10 cellular contexts compared by ENCODE assay signal in genomic region chr10:60717852-60718251, GRCh38.
DNase-seq lines count a peak whose midpoint lies in the region; ATAC-seq and TF ChIP-seq lines count a peak whose summit lies in the region.
"Had no signal": no experiment of that assay in that cellular context is flagged by ENCODE, and none has a peak within 500 bp of the region (broad histone marks: within the 10 kb centered on the region; RNA-seq: fewer than 3 reads in every experiment).

No MANE protein-coding gene starts in this region.

- DNase-seq in stimulated activated naive CD8-positive, alpha-beta T cell treated with anti-CD3 and anti-CD28 coated beads, Interleukin-15, amount 100 ng/mL, for 72 hours = no peak
- no peak for DNase-seq in stimulated activated naive CD8-positive, alpha-beta T cell treated with anti-CD3 and anti-CD28 coated beads, Interleukin-15, Interleukin-2, amounts not matched to agents 100 U/mL and 50 U/mL, for 24 hours
- DNase-seq in stimulated activated effector memory CD8-positive, alpha-beta T cell treated with anti-CD3 and anti-CD28 coated beads, Interleukin-12 subunit alpha, Interleukin-12 subunit beta, amount 100 ng/mL, for 72 hours (ENCODE audit: low spot score in 2 of 2) = no peak
- no peak for DNase-seq in activated effector memory CD4-positive, alpha-beta T cell treated with Interleukin-2 at 50 U/mL for 16 hours
- no peak for DNase-seq in cortex of kidney (lab: John Stamatoyannopoulos, UW)
- no peak for DNase-seq in effector CD8-positive, alpha-beta T cell (lab: John Stamatoyannopoulos, UW)
- DNase-seq: NCI-H1417 had no signal

- H3K4me3 ChIP-seq in HEK293 (ENCODE audit: low read depth, low read length) = no peak overlapping the region

- H3K9me3 ChIP-seq in HEK293 (ENCODE audit: control insufficient read depth, insufficient read depth, low read depth, low read length) = no peaks in the 10 kb centered on the region

- ATAC-seq in stimulated activated naive CD8-positive, alpha-beta T cell treated with anti-CD3 and anti-CD28 coated beads, Interleukin-15, amount 100 ng/mL, for 72 hours = peak; percentile 70
- ATAC-seq in stimulated activated naive CD8-positive, alpha-beta T cell treated with anti-CD3 and anti-CD28 coated beads, Interleukin-15, Interleukin-2, amounts not matched to agents 100 U/mL and 50 U/mL, for 24 hours = no peak
- ATAC-seq in HG03457 (IDR thresholded peaks at IDR 0.05; ENCODE audit: unreplicated experiment) = peak; percentile 60
- peak; percentile 58 for ATAC-seq in stimulated activated effector memory CD8-positive, alpha-beta T cell treated with anti-CD3 and anti-CD28 coated beads, Interleukin-12 subunit alpha, Interleukin-12 subunit beta, amount 100 ng/mL, for 72 hours
- ATAC-seq: left lobe of liver had no signal

- no peak for TF ChIP-seq CTCF in HEK293 (tag by site-specific recombination; IDR thresholded peaks at IDR 0.05)

- no peak overlapping the region for H3K4me3 Mint-ChIP-seq in stimulated activated naive CD8-positive, alpha-beta T cell treated with anti-CD3 and anti-CD28 coated beads, Interleukin-15, amount 100 ng/mL, for 72 hours
- no peak overlapping the region for H3K4me3 Mint-ChIP-seq in stimulated activated effector memory CD8-positive, alpha-beta T cell treated with anti-CD3 and anti-CD28 coated beads, Interleukin-12 subunit alpha, Interleukin-12 subunit beta, amount 100 ng/mL, for 72 hours

- no peaks in the 10 kb centered on the region for H3K36me3 ChIP-seq in HEK293 (ENCODE audit: control insufficient read depth in 2 of 2, insufficient read depth in 1 of 2, low read length in 2 of 2)

- H3K27me3 Mint-ChIP-seq in stimulated activated naive CD8-positive, alpha-beta T cell treated with anti-CD3 and anti-CD28 coated beads, Interleukin-15, amount 100 ng/mL, for 72 hours = no peaks in the 10 kb centered on the region

- no peak overlapping the region for H3K27ac ChIP-seq in HEK293 (ENCODE audit: extremely low read depth, low read depth, low read length)

- POLR2A ChIA-PET in HEK293 (lab: Yijun Ruan, JAX) = no interaction called here

- no peaks in the 10 kb centered on the region for H3K36me3 Mint-ChIP-seq in stimulated activated effector memory CD8-positive, alpha-beta T cell treated with anti-CD3 and anti-CD28 coated beads, Interleukin-12 subunit alpha, Interleukin-12 subunit beta, amount 100 ng/mL, for 72 hours

- no peaks in the 10 kb centered on the region for H3K9me3 Mint-ChIP-seq in stimulated activated naive CD8-positive, alpha-beta T cell treated with anti-CD3 and anti-CD28 coated beads, Interleukin-15, amount 100 ng/mL, for 72 hours
- no peaks in the 10 kb centered on the region for H3K9me3 Mint-ChIP-seq in stimulated activated effector memory CD8-positive, alpha-beta T cell treated with anti-CD3 and anti-CD28 coated beads, Interleukin-12 subunit alpha, Interleukin-12 subunit beta, amount 100 ng/mL, for 72 hours

- no peak overlapping the region for H3K27ac Mint-ChIP-seq in stimulated activated naive CD8-positive, alpha-beta T cell treated with anti-CD3 and anti-CD28 coated beads, Interleukin-15, amount 100 ng/mL, for 72 hours
- no peak overlapping the region for H3K27ac Mint-ChIP-seq in stimulated activated effector memory CD8-positive, alpha-beta T cell treated with anti-CD3 and anti-CD28 coated beads, Interleukin-12 subunit alpha, Interleukin-12 subunit beta, amount 100 ng/mL, for 72 hours

- H3K4me1 Mint-ChIP-seq in stimulated activated naive CD8-positive, alpha-beta T cell treated with anti-CD3 and anti-CD28 coated beads, Interleukin-15, amount 100 ng/mL, for 72 hours = peaks cover 25% of the 10 kb centered on the region
- peaks cover 13% of the 10 kb centered on the region for H3K4me1 Mint-ChIP-seq in stimulated activated effector memory CD8-positive, alpha-beta T cell treated with anti-CD3 and anti-CD28 coated beads, Interleukin-12 subunit alpha, Interleukin-12 subunit beta, amount 100 ng/mL, for 72 hours

- H3K4me1 ChIP-seq in HEK293 (ENCODE audit: control insufficient read depth, insufficient read depth, low read length) = peaks cover 10% of the 10 kb centered on the region

- CTCF ChIA-PET in HEK293 (lab: Yijun Ruan, JAX) = interaction anchor here (0.7 kb wide), 1 partner anchor 10 kb away, joined by 4 read pairs; no protein-coding TSS in a partner anchor

TF ChIP-seq in HEK293, 187 proteins besides CTCF, POLR2A, EP300 and RAD21:
- no peak for TF ChIP-seq ZNF488 (tag by site-specific recombination; IDR thresholded peaks at IDR 0.05)
- TF ChIP-seq FEZF1 (tag by site-specific recombination; IDR thresholded peaks at IDR 0.05) = 0 out of 2 replicates have a peak, but pooled peaks have one; percentile 26
